In the genomic region with DNA sequence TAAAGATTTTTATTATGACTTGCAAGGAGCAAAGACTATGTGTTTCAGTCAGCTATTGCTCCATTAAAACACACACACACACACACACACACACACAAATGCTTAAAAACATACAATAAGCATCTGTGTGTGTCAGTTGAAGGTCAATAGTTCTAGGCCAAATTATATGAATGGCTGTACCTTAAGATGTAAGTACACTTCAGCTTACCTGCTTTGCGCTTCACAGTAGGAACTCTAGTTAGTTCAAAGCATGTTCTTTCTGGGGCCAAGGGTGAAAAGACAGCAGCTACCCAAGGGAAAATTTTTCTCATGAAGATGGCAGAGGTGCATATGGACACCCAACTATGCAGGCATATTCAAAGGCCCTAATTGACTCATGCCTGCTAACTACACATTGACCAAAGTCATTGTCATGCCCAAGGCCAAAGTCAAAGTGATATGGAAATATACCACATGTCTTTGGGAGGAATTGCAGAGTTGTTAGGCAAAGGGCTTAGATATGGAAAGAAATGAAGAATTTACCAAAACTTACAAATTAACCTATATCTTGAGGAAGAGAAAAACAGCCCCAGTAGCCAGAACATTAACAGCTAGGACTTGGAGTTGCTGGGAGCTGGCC, we compare ENCODE assay signal across 22 cellular contexts.
"Had no signal": no experiment of that assay in that cellular context is flagged by ENCODE, and none has a peak within 500 bp of the region (broad histone marks: within the 10 kb centered on the region; RNA-seq: fewer than 3 reads in every experiment).

No MANE protein-coding gene starts in this region.

- H3K4me3 Mint-ChIP-seq: activated CD4-positive, alpha-beta memory T cell treated with anti-CD3 and anti-CD28 coated beads, Interleukin-2, amount 10 ng/mL, durations not matched to agents 7 days and 5 days; WTC11 had no signal

- H3K36me3 Mint-ChIP-seq: WTC11 had no signal

- H3K9me3 Mint-ChIP-seq: activated CD4-positive, alpha-beta memory T cell treated with anti-CD3 and anti-CD28 coated beads, Interleukin-2, amount 10 ng/mL, durations not matched to agents 7 days and 5 days had no signal

- H3K4me1 ChIP-seq: vagina had no signal

- ATAC-seq: left ventricle myocardium superior; mucosa of descending colon; naive thymus-derived CD4-positive, alpha-beta T cell; stimulated activated naive CD8-positive, alpha-beta T cell treated with anti-CD3 and anti-CD28 coated beads, Interleukin-15, Interleukin-2, amounts not matched to agents 100 U/mL and 50 U/mL, for 24 hours; WTC11 had no signal

- H3K36me3 ChIP-seq: cardiac muscle cell, vagina had no signal

- H3K27ac Mint-ChIP-seq: activated CD4-positive, alpha-beta memory T cell treated with anti-CD3 and anti-CD28 coated beads, Interleukin-2, amount 10 ng/mL, durations not matched to agents 7 days and 5 days; WTC11 had no signal

- DNase-seq: activated CD4-positive, alpha-beta memory T cell treated with anti-CD3 and anti-CD28 coated beads, Interleukin-2, amount 10 ng/mL, durations not matched to agents 7 days and 5 days; activated CD4-positive, alpha-beta T cell treated with anti-CD3 and anti-CD28 coated beads for 4 hours; activated CD8-positive, alpha-beta memory T cell treated with anti-CD3 and anti-CD28 coated beads, Interleukin-2, amount 50 U/mL, for 48 hours; activated effector memory CD4-positive, alpha-beta T cell treated with Interleukin-2 at 50 U/mL for 16 hours; activated naive CD4-positive, alpha-beta T cell treated with anti-CD3 and anti-CD28 coated beads, Interleukin-2, amount 50 U/mL, for 16 hours; activated T-cell treated with anti-CD3 and anti-CD28 coated beads, Interleukin-2, amount 50 U/mL, for 48 hours; amniotic stem cell; dermis blood vessel endothelial cell; effector memory CD4-positive, alpha-beta T cell; left ventricle myocardium superior; mesenchymal stem cell; mucosa of descending colon; naive thymus-derived CD4-positive, alpha-beta T cell; occipital lobe; posterior cingulate gyrus; retina; stimulated activated CD4-positive, alpha-beta T cell treated with anti-CD3 and anti-CD28 coated beads, Interleukin-2, amount 100 ng/mL, for 24 hours; stimulated activated naive CD8-positive, alpha-beta T cell treated with anti-CD3 and anti-CD28 coated beads, Interleukin-15, Interleukin-2, amounts not matched to agents 100 U/mL and 50 U/mL, for 24 hours; SW 1271 had no signal

- H3K27me3 ChIP-seq: cardiac muscle cell, vagina had no signal

- H3K27me3 Mint-ChIP-seq: activated CD4-positive, alpha-beta memory T cell treated with anti-CD3 and anti-CD28 coated beads, Interleukin-2, amount 10 ng/mL, durations not matched to agents 7 days and 5 days; naive thymus-derived CD4-positive, alpha-beta T cell had no signal

- H3K4me3 ChIP-seq: cardiac muscle cell, mucosa of descending colon, vagina had no signal

- H3K9me3 ChIP-seq: mucosa of descending colon, vagina had no signal

- H3K27ac ChIP-seq: cardiac muscle cell, vagina had no signal
